9 cellular contexts compared by ENCODE assay signal in genomic region chr17:40310882-40311391, GRCh38. TPM values are rescaled to one million over a fixed set of nuclear protein-coding genes. Genes with fewer than 3 reads are reported as not detected.
DNase-seq lines count a peak whose midpoint lies in the region; ATAC-seq and TF ChIP-seq lines count a peak whose summit lies in the region.
"Had no signal": no experiment of that assay in that cellular context is flagged by ENCODE, and none has a peak within 500 bp of the region (broad histone marks: within the 10 kb centered on the region; RNA-seq: fewer than 3 reads in every experiment).

No MANE protein-coding gene starts in this region.

- H3K4me3 ChIP-seq in colonic mucosa = no peak overlapping the region
- peak overlapping the region; percentile 10 for H3K4me3 ChIP-seq in mucosa of stomach (ENCODE audit: low read length)
- no peak overlapping the region for H3K4me3 ChIP-seq in upper lobe of left lung

- ATAC-seq in upper lobe of left lung (ENCODE audit: low FRiP score in 2 of 2) (no peak), HG03469 (IDR thresholded peaks at IDR 0.05; ENCODE audit: unreplicated experiment) (no peak)

- no peaks in the 10 kb centered on the region for H3K9me3 ChIP-seq in colonic mucosa
- H3K9me3 ChIP-seq in mucosa of stomach (ENCODE audit: control insufficient read depth, low read length) = no peaks in the 10 kb centered on the region
- H3K9me3 ChIP-seq in upper lobe of left lung = no peaks in the 10 kb centered on the region

- TF ChIP-seq CTCF in colonic mucosa (IDR thresholded peaks at IDR 0.05) (no peak), upper lobe of left lung (IDR thresholded peaks at IDR 0.05) (no peak)

- no peaks in the 10 kb centered on the region for H3K27me3 Mint-ChIP-seq in activated naive CD8-positive, alpha-beta T cell
- no peaks in the 10 kb centered on the region for H3K27me3 Mint-ChIP-seq in activated naive CD8-positive, alpha-beta T cell treated with anti-CD3 and anti-CD28 coated beads for 36 hours
- H3K27me3 Mint-ChIP-seq in activated T-cell treated with anti-CD3 and anti-CD28 coated beads, Interleukin-2, amount 50 U/mL, for 24 hours = no peaks in the 10 kb centered on the region

- no peaks in the 10 kb centered on the region for H3K9me3 Mint-ChIP-seq in activated naive CD8-positive, alpha-beta T cell (ENCODE audit: low read depth)
- H3K9me3 Mint-ChIP-seq in activated naive CD8-positive, alpha-beta T cell treated with anti-CD3 and anti-CD28 coated beads for 36 hours = no peaks in the 10 kb centered on the region
- no peaks in the 10 kb centered on the region for H3K9me3 Mint-ChIP-seq in activated T-cell treated with anti-CD3 and anti-CD28 coated beads, Interleukin-2, amount 50 U/mL, for 24 hours
- H3K9me3 Mint-ChIP-seq: nephron had no signal

- no peak overlapping the region for H3K27ac Mint-ChIP-seq in activated naive CD8-positive, alpha-beta T cell
- H3K27ac Mint-ChIP-seq in activated naive CD8-positive, alpha-beta T cell treated with anti-CD3 and anti-CD28 coated beads for 36 hours = no peak overlapping the region
- no peak overlapping the region for H3K27ac Mint-ChIP-seq in activated T-cell treated with anti-CD3 and anti-CD28 coated beads, Interleukin-2, amount 50 U/mL, for 24 hours

- peak overlapping the region; percentile 0 for H3K27ac ChIP-seq in colonic mucosa
- H3K27ac ChIP-seq in upper lobe of left lung = peak overlapping the region; percentile 69 to 89 (median 81)

- H3K36me3 ChIP-seq in colonic mucosa (no peaks in the 10 kb centered on the region), mucosa of stomach (ENCODE audit: control insufficient read depth, insufficient read depth, low read length) (no peaks in the 10 kb centered on the region), upper lobe of left lung (no peaks in the 10 kb centered on the region)

- H3K4me1 ChIP-seq in colonic mucosa (peaks cover 29% of the 10 kb centered on the region), mucosa of stomach (ENCODE audit: control insufficient read depth, insufficient read depth, low read length) (peaks cover 94% of the 10 kb centered on the region), upper lobe of left lung (peaks cover 94 to 100% (median 99%) of the 10 kb centered on the region in 4 donors)

- H3K4me3 Mint-ChIP-seq in activated naive CD8-positive, alpha-beta T cell = peak overlapping the region; percentile 23
- H3K4me3 Mint-ChIP-seq in activated naive CD8-positive, alpha-beta T cell treated with anti-CD3 and anti-CD28 coated beads for 36 hours = no peak overlapping the region
- H3K4me3 Mint-ChIP-seq in activated T-cell treated with anti-CD3 and anti-CD28 coated beads, Interleukin-2, amount 50 U/mL, for 24 hours = no peak overlapping the region

- H3K36me3 Mint-ChIP-seq in activated naive CD8-positive, alpha-beta T cell = no peaks in the 10 kb centered on the region
- H3K36me3 Mint-ChIP-seq in activated naive CD8-positive, alpha-beta T cell treated with anti-CD3 and anti-CD28 coated beads for 36 hours = peaks cover 1% of the 10 kb centered on the region
- peaks cover 6% of the 10 kb centered on the region for H3K36me3 Mint-ChIP-seq in activated T-cell treated with anti-CD3 and anti-CD28 coated beads, Interleukin-2, amount 50 U/mL, for 24 hours (ENCODE audit: low read depth)

- intact Hi-C loops in colonic mucosa (cut with DNase I) = no loop called here

- 54 to 70% methylated on average over 4 to 7 of the region's 7 CpGs for WGBS in upper lobe of left lung, 2 donors

- H3K27me3 ChIP-seq in colonic mucosa (no peaks in the 10 kb centered on the region), mucosa of stomach (ENCODE audit: control insufficient read depth, insufficient read depth, low read length) (no peaks in the 10 kb centered on the region), upper lobe of left lung (no peaks in the 10 kb centered on the region)

- TF ChIP-seq POLR2A in upper lobe of left lung (IDR thresholded peaks at IDR 0.05) = no peak

- peak overlapping the region in 1 of 2 donors; percentile 35 for H3K9ac ChIP-seq in colonic mucosa (ENCODE audit: low read depth in 2 of 2, low read length in 2 of 2)
- peak overlapping the region; percentile 69 for H3K9ac ChIP-seq in mucosa of stomach (ENCODE audit: low read length)

- no peak for DNase-seq in activated naive CD8-positive, alpha-beta T cell treated with anti-CD3 and anti-CD28 coated beads for 36 hours
- DNase-seq in colonic mucosa (no peak), upper lobe of left lung (no peak), SHP77 (lab: John Stamatoyannopoulos, UW) (no peak)
- no peak for DNase-seq in activated T-cell treated with anti-CD3 and anti-CD28 coated beads, Interleukin-2, amount 50 U/mL, for 24 hours

- no peak for TF ChIP-seq EP300 in upper lobe of left lung (IDR thresholded peaks at IDR 0.05)

- H3K4me1 Mint-ChIP-seq in activated naive CD8-positive, alpha-beta T cell (ENCODE audit: low read depth) = peaks cover 28% of the 10 kb centered on the region
- peaks cover 59% of the 10 kb centered on the region for H3K4me1 Mint-ChIP-seq in activated naive CD8-positive, alpha-beta T cell treated with anti-CD3 and anti-CD28 coated beads for 36 hours
- peaks cover 26% of the 10 kb centered on the region for H3K4me1 Mint-ChIP-seq in activated T-cell treated with anti-CD3 and anti-CD28 coated beads, Interleukin-2, amount 50 U/mL, for 24 hours (ENCODE audit: low read depth)
- H3K4me1 Mint-ChIP-seq: nephron had no signal

RNA-seq across cellular contexts. Expression of gene RARA, which starts 2.0 kb away (rescaled TPM):
- 10 to 100 TPM; 31.2 to 33.3 TPM for total RNA-seq in activated naive CD8-positive, alpha-beta T cell treated with anti-CD3 and anti-CD28 coated beads for 36 hours
- total RNA-seq in colonic mucosa = 10 to 100 TPM; 25.6 to 46.7 TPM
- 10 to 100 TPM; 45.7 to 95.6 (median 85.9) TPM for total RNA-seq in upper lobe of left lung

RNA-seq across cellular contexts. Expression of gene CDC6, which starts 23.3 kb away (rescaled TPM):
- total RNA-seq in activated naive CD8-positive, alpha-beta T cell treated with anti-CD3 and anti-CD28 coated beads for 36 hours = 100 to 1,000 TPM; 144 to 149 TPM
- total RNA-seq in colonic mucosa (10 to 100 TPM in 1 of 2 donors, 1 to 10 TPM in 1; 8.5 to 40.8 TPM), upper lobe of left lung (1 to 10 TPM; 1.1 to 5.1 (median 2.3) TPM)

RNA-seq across cellular contexts. Expression of gene GJD3, which starts 53.6 kb away (rescaled TPM):
- not detected for total RNA-seq in activated naive CD8-positive, alpha-beta T cell treated with anti-CD3 and anti-CD28 coated beads for 36 hours
- total RNA-seq in colonic mucosa (under 1 TPM; 0.40 to 0.85 TPM), upper lobe of left lung (1 to 10 TPM in 4 of 6 donors, not detected in 2; 1.7 to 8.4 (median 4.5) TPM)
